ENCODE assay signal across 12 cellular contexts in the genomic region with DNA sequence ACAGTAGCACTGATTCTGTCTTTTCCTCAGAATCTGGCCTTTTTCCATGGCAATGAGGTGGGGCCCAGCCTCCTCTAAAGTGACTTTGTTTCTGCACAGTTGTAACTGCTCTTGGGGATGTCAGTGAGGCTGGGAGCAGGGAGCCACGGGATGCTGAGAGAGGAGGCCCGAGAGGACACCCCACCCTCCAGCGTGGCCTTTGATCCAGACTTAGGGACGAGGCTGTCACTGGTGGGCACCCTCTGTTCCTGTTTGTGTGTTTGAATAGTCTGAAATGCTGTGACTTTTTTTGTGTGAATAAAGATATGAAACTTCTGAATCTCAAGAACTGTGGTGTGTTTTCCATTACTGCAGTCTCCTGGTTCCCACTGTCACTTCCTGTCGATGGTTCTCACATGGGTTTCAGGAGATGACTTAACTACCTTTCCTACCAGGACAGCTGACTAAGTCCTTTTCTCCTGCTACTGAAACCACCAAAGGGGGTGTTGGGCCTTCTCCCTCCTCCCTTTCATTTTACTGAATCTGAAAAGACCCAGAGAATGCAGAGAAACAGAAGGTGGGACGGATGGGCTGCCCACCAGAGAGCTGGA. TPM values are rescaled to one million over a fixed set of nuclear protein-coding genes. Genes with fewer than 3 reads are reported as not detected.
DNase-seq lines count a peak whose midpoint lies in the region; ATAC-seq and TF ChIP-seq lines count a peak whose summit lies in the region.
"Had no signal": no experiment of that assay in that cellular context is flagged by ENCODE, and none has a peak within 500 bp of the region (broad histone marks: within the 10 kb centered on the region; RNA-seq: fewer than 3 reads in every experiment).

No MANE protein-coding gene starts in this region.

- peaks cover 43% of the 10 kb centered on the region for H3K36me3 Mint-ChIP-seq in CD4-positive, alpha-beta T cell (ENCODE audit: low read depth)
- H3K36me3 Mint-ChIP-seq in activated T-helper 17 cell treated with anti-CD3 and anti-CD28 coated beads, Interleukin-2, amount 50 U/mL, for 72 hours (ENCODE audit: low read depth) = peaks cover 55% of the 10 kb centered on the region

- DNase-seq in CD4-positive, alpha-beta T cell = no peak
- peak; percentile 64 for DNase-seq in GM20000 (ENCODE audit: low spot score)
- DNase-seq in kidney tubule cell (ENCODE audit: low spot score) = peak; percentile 55
- DNase-seq in OCI-LY7 (ENCODE audit: low spot score) = no peak
- DNase-seq in posterior vena cava (ENCODE audit: low spot score) = no peak
- no peak for DNase-seq in SIG-M5 (lab: John Stamatoyannopoulos, UW)
- DNase-seq: MV-4-11, naive B cell, NCI-H524 treated with DMSO at 0.1 percent for 48 hours had no signal

- no peaks in the 10 kb centered on the region for H3K79me2 ChIP-seq in OCI-LY7 (ENCODE audit: insufficient read depth, low read depth, low read length)

- CTCF ChIA-PET in CD4-positive, alpha-beta T cell (lab: Charles Lee) = no interaction called here
- CTCF ChIA-PET in OCI-LY7 (lab: Charles Lee; ENCODE audit: unreplicated experiment) = no interaction called here

- intact Hi-C loops in CD4-positive, alpha-beta T cell (cut with DNase I, micrococcal nuclease) = loop anchor here in 1 of 2 experiments (10.0 kb wide), 1 partner anchor 49 kb away; no protein-coding TSS in a partner anchor
- intact Hi-C loops in OCI-LY7 (cut with micrococcal nuclease; ENCODE audit: unreplicated experiment) = no loop called here
- intact Hi-C loops in posterior vena cava (cut with DNase I) = loop anchor here in 1 of 2 donors (10.0 kb wide), 1 partner anchor 139 kb away; the partner anchor contains the start of gene NUP85

- no peaks in the 10 kb centered on the region for H4K20me1 ChIP-seq in OCI-LY7 (ENCODE audit: insufficient read depth, low read length)

- no peak overlapping the region for H3K4me3 ChIP-seq in OCI-LY7 (ENCODE audit: low read depth, low read length, poor library complexity, severe bottlenecking)
- H3K4me3 ChIP-seq: SJSA1 had no signal

- H3K36me3 ChIP-seq in OCI-LY7 (ENCODE audit: insufficient read depth, low read length) = peaks cover 47% of the 10 kb centered on the region

- no peak overlapping the region for H3K4me2 ChIP-seq in OCI-LY7 (ENCODE audit: low read length)

- no peak for TF ChIP-seq CTCF in CD4-positive, alpha-beta T cell (IDR thresholded peaks at IDR 0.05)
- TF ChIP-seq CTCF in GM20000 (IDR thresholded peaks at IDR 0.05; ENCODE audit: extremely low read depth, missing control alignments) (no peak), OCI-LY7 (conservative IDR thresholded peaks at IDR 0.05; ENCODE audit: low read length) (no peak)

- H3K4me1 ChIP-seq in OCI-LY7 (ENCODE audit: insufficient read depth, low read length, poor library complexity, severe bottlenecking) = no peaks in the 10 kb centered on the region
- H3K4me1 ChIP-seq: SJSA1 had no signal

- peaks cover 34% of the 10 kb centered on the region for H3K4me1 Mint-ChIP-seq in CD4-positive, alpha-beta T cell (ENCODE audit: low read depth)
- peaks cover 19% of the 10 kb centered on the region for H3K4me1 Mint-ChIP-seq in activated T-helper 17 cell treated with anti-CD3 and anti-CD28 coated beads, Interleukin-2, amount 50 U/mL, for 72 hours
- H3K4me1 Mint-ChIP-seq: naive B cell had no signal

- H3K27me3 Mint-ChIP-seq in CD4-positive, alpha-beta T cell = no peaks in the 10 kb centered on the region
- H3K27me3 Mint-ChIP-seq in activated T-helper 17 cell treated with anti-CD3 and anti-CD28 coated beads, Interleukin-2, amount 50 U/mL, for 72 hours = no peaks in the 10 kb centered on the region
- H3K27me3 Mint-ChIP-seq: naive B cell had no signal

- no peak overlapping the region for H3K27ac ChIP-seq in CD4-positive, alpha-beta T cell (ENCODE audit: low read depth, low read length)
- no peak overlapping the region for H3K27ac ChIP-seq in OCI-LY7 (ENCODE audit: low read depth, low read length, poor library complexity, severe bottlenecking)
- H3K27ac ChIP-seq: SJSA1 had no signal

- H2AFZ ChIP-seq in OCI-LY7 (ENCODE audit: low read length) = no peak overlapping the region

- no peaks in the 10 kb centered on the region for H3K9me3 Mint-ChIP-seq in CD4-positive, alpha-beta T cell
- H3K9me3 Mint-ChIP-seq in activated T-helper 17 cell treated with anti-CD3 and anti-CD28 coated beads, Interleukin-2, amount 50 U/mL, for 72 hours = no peaks in the 10 kb centered on the region
- H3K9me3 Mint-ChIP-seq: naive B cell had no signal

- H3K4me3 Mint-ChIP-seq in CD4-positive, alpha-beta T cell = peak overlapping the region; percentile 34
- peak overlapping the region; percentile 76 for H3K4me3 Mint-ChIP-seq in activated T-helper 17 cell treated with anti-CD3 and anti-CD28 coated beads, Interleukin-2, amount 50 U/mL, for 72 hours
- H3K4me3 Mint-ChIP-seq: naive B cell had no signal

- no peaks in the 10 kb centered on the region for H3K9me2 ChIP-seq in OCI-LY7 (ENCODE audit: insufficient read depth, low read length)

- no TSS peak for BruUV-seq in OCI-LY7 (replicated peaks; lab: Mats Ljungman, UMichigan)

- H3K27ac Mint-ChIP-seq in CD4-positive, alpha-beta T cell = no peak overlapping the region
- peak overlapping the region; percentile 96 for H3K27ac Mint-ChIP-seq in activated T-helper 17 cell treated with anti-CD3 and anti-CD28 coated beads, Interleukin-2, amount 50 U/mL, for 72 hours

- H3K9me3 ChIP-seq in CD4-positive, alpha-beta T cell (ENCODE audit: control insufficient read depth, low read length) = no peaks in the 10 kb centered on the region
- no peaks in the 10 kb centered on the region for H3K9me3 ChIP-seq in OCI-LY7 (ENCODE audit: low read length)
- H3K9me3 ChIP-seq: SJSA1 had no signal

- no peak for ATAC-seq in CD4-positive, alpha-beta T cell (ENCODE audit: poor library complexity)
- ATAC-seq in activated T-helper 17 cell treated with anti-CD3 and anti-CD28 coated beads, Interleukin-2, amount 50 U/mL, for 72 hours (replicated peaks) = peak; percentile 89
- ATAC-seq in esophagus mucosa = no peak

- POLR2A ChIA-PET in CD4-positive, alpha-beta T cell (lab: Charles Lee) = interaction anchor here (3.8 kb wide), 1 partner anchor 12 kb away, joined by 16 read pairs; no protein-coding TSS in a partner anchor
- POLR2A ChIA-PET in OCI-LY7 (lab: Charles Lee) = interaction anchor here (0.7 kb wide), 1 partner anchor 89 kb away, joined by 5 read pairs; no protein-coding TSS in a partner anchor

- no peaks in the 10 kb centered on the region for H3K27me3 ChIP-seq in CD4-positive, alpha-beta T cell (ENCODE audit: control insufficient read depth, insufficient read depth, low read length)
- H3K27me3 ChIP-seq: SJSA1 had no signal

RNA-seq across cellular contexts. Expression of gene KCTD2, which starts 18.6 kb away (rescaled TPM):
- 10 to 100 TPM; 26.1 to 28.0 TPM for total RNA-seq in CD4-positive, alpha-beta T cell
- total RNA-seq in activated T-helper 17 cell treated with anti-CD3 and anti-CD28 coated beads, Interleukin-2, amount 50 U/mL, for 72 hours = 10 to 100 TPM; 21.3 to 22.1 TPM
- 26.0 and 29.8 TPM in 2 replicates for total RNA-seq in OCI-LY7 (2014; rRNA removed; shearing (Covaris generic))
- 21.0 and 26.3 TPM in 2 replicates for total RNA-seq in OCI-LY7 (2022)
- total RNA-seq in posterior vena cava = 10 to 100 TPM; 23.0 to 25.0 TPM
- total RNA-seq in esophagus mucosa = 13.2 TPM

RNA-seq across cellular contexts. Expression of gene ATP5PD, which starts 18.9 kb away (rescaled TPM):
- total RNA-seq in CD4-positive, alpha-beta T cell = 100 to 1,000 TPM in 1 of 2 experiments, 10 to 100 TPM in 1; 98.5 to 112 TPM
- 100 to 1,000 TPM; 164 to 216 TPM for total RNA-seq in activated T-helper 17 cell treated with anti-CD3 and anti-CD28 coated beads, Interleukin-2, amount 50 U/mL, for 72 hours
- 293 and 301 TPM in 2 replicates for total RNA-seq in OCI-LY7 (2014; rRNA removed; shearing (Covaris generic))
- total RNA-seq in OCI-LY7 (2022) (314 and 317 TPM in 2 replicates), posterior vena cava (100 to 1,000 TPM; 205 to 235 TPM), esophagus mucosa (314 TPM)

RNA-seq across cellular contexts. Expression of gene SLC16A5, which starts 22.1 kb away (rescaled TPM):
- total RNA-seq in CD4-positive, alpha-beta T cell = 10 to 100 TPM in 1 of 2 experiments, 1 to 10 TPM in 1; 9.2 to 11.0 TPM
- total RNA-seq in activated T-helper 17 cell treated with anti-CD3 and anti-CD28 coated beads, Interleukin-2, amount 50 U/mL, for 72 hours = 10 to 100 TPM in 1 of 2 donors, 1 to 10 TPM in 1; 5.4 to 14.6 TPM
- not detected in 2 replicates for total RNA-seq in OCI-LY7 (2014; rRNA removed; shearing (Covaris generic))
- total RNA-seq in OCI-LY7 (2022) = not detected in 2 replicates
- 1 to 10 TPM; 6.1 to 8.1 TPM for total RNA-seq in posterior vena cava
- 13.9 TPM for total RNA-seq in esophagus mucosa

RNA-seq across cellular contexts. Expression of gene ARMC7, which starts 44.1 kb away (rescaled TPM):
- total RNA-seq in CD4-positive, alpha-beta T cell = 1 to 10 TPM; 4.1 to 4.8 TPM
- 10 to 100 TPM; 10.3 to 14.5 TPM for total RNA-seq in activated T-helper 17 cell treated with anti-CD3 and anti-CD28 coated beads, Interleukin-2, amount 50 U/mL, for 72 hours
- 6.8 and 7.1 TPM in 2 replicates for total RNA-seq in OCI-LY7 (2014; rRNA removed; shearing (Covaris generic))
- total RNA-seq in OCI-LY7 (2022) (16.9 and 19.9 TPM in 2 replicates), posterior vena cava (1 to 10 TPM; 5.8 to 6.4 TPM), esophagus mucosa (6.3 TPM)

RNA-seq across cellular contexts. Expression of gene MRPL58, which starts 53.2 kb away (rescaled TPM):
- total RNA-seq in CD4-positive, alpha-beta T cell = 1 to 10 TPM; 5.4 to 7.1 TPM
- 10 to 100 TPM; 25.4 to 48.2 TPM for total RNA-seq in activated T-helper 17 cell treated with anti-CD3 and anti-CD28 coated beads, Interleukin-2, amount 50 U/mL, for 72 hours
- 79.8 and 84.2 TPM in 2 replicates for total RNA-seq in OCI-LY7 (2014; rRNA removed; shearing (Covaris generic))
- total RNA-seq in OCI-LY7 (2022) (70.7 and 75.3 TPM in 2 replicates), posterior vena cava (10 to 100 TPM; 23.3 to 23.5 TPM), esophagus mucosa (47.8 TPM)

Comparison
In these comparisons a context has a peak if more than half of its experiments do, and no peak if none do; other contexts are left out.
1. DNase-seq: peak in GM20000 (single experiment) and kidney tubule cell (single experiment); none in CD4-positive, alpha-beta T cell (0 of 10), OCI-LY7 (single experiment), posterior vena cava (single experiment) and SIG-M5 (single experiment).
2. RNA of gene SLC16A5, which starts 22.1 kb away (total RNA-seq): 5.4 to 14.6 TPM in activated T-helper 17 cell treated with anti-CD3 and anti-CD28 coated beads, Interleukin-2, amount 50 U/mL, for 72 hours, 13.9 TPM in esophagus mucosa (single experiment), 9.2 to 11.0 TPM in CD4-positive, alpha-beta T cell and 6.1 to 8.1 TPM in posterior vena cava; not detected in OCI-LY7; every median in the first group is over 4 times any median in the second.